ENCODE assay signal across 16 cellular contexts in the genomic region with DNA sequence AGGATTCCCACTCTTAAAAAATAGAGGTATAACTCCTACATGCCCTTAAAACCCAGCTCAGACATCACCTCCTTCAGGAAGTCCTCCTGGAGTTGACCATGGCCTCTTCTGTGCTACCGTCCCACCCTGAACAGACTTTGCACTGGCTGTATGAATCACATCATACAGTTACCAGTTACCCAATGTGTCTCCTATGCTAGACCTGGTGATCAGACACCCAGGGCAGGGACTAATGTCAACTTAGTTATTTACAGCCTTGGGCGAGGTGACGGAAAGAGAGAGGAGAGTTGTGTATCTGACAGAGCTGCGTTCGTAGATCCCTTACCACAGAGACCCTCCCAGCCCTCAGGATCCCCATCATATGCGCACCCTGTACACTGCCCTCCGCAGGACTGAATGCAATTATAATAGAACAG.
DNase-seq lines count a peak whose midpoint lies in the region; ATAC-seq and TF ChIP-seq lines count a peak whose summit lies in the region.
"Had no signal": no experiment of that assay in that cellular context is flagged by ENCODE, and none has a peak within 500 bp of the region (broad histone marks: within the 10 kb centered on the region; RNA-seq: fewer than 3 reads in every experiment).

No MANE protein-coding gene starts in this region.

- TF ChIP-seq POLR2A in vagina (IDR thresholded peaks at IDR 0.05) (no peak), tibial nerve (IDR thresholded peaks at IDR 0.05) (no peak)

- TF ChIP-seq EP300 in tibial nerve (IDR thresholded peaks at IDR 0.05) = no peak

- CTCF ChIA-PET in activated naive CD4-positive, alpha-beta T cell treated with anti-CD3 and anti-CD28 coated beads, Interleukin-2, amount 10 ng/mL, durations not matched to agents 7 days and 5 days (lab: Charles Lee) = interaction anchor here (1.2 kb wide), 1 partner anchor 198 kb away, joined by 4 read pairs; no protein-coding TSS in a partner anchor

- POLR2A ChIA-PET in naive thymus-derived CD8-positive, alpha-beta T cell (lab: Charles Lee) = interaction anchor here (0.8 kb wide), 1 partner anchor 21 kb away, joined by 3 read pairs; no protein-coding TSS in a partner anchor

- no peak overlapping the region for H3K4me3 Mint-ChIP-seq in activated naive CD4-positive, alpha-beta T cell treated with anti-CD3 and anti-CD28 coated beads, Interleukin-2, amount 10 ng/mL, durations not matched to agents 7 days and 5 days
- H3K4me3 Mint-ChIP-seq in naive thymus-derived CD8-positive, alpha-beta T cell = no peak overlapping the region

- no peak for TF ChIP-seq CTCF in vagina (IDR thresholded peaks at IDR 0.05)
- TF ChIP-seq CTCF in tibial nerve (IDR thresholded peaks at IDR 0.05) = no peak

- no peaks in the 10 kb centered on the region for H3K9me3 Mint-ChIP-seq in activated naive CD4-positive, alpha-beta T cell treated with anti-CD3 and anti-CD28 coated beads, Interleukin-2, amount 10 ng/mL, durations not matched to agents 7 days and 5 days
- H3K9me3 Mint-ChIP-seq in naive thymus-derived CD8-positive, alpha-beta T cell = no peaks in the 10 kb centered on the region

- 97 to 98% methylated on average over 7 of the region's 7 CpGs for WGBS in tibial nerve, 2 donors

- no peak for ATAC-seq in naive thymus-derived CD8-positive, alpha-beta T cell

- no peak for DNase-seq in activated naive CD4-positive, alpha-beta T cell treated with anti-CD3 and anti-CD28 coated beads, Interleukin-2, amount 10 ng/mL, durations not matched to agents 7 days and 5 days
- DNase-seq in activated naive CD4-positive, alpha-beta T cell treated with Interleukin-2 at 50 U/mL for 16 hours = no peak
- no peak for DNase-seq in naive thymus-derived CD8-positive, alpha-beta T cell
- DNase-seq in vagina (ENCODE audit: extremely low spot score in 2 of 2) (no peak), NCI-H128 (lab: John Stamatoyannopoulos, UW; ENCODE audit: unreplicated experiment) (no peak), tibial nerve (ENCODE audit: low spot score in 2 of 2) (no peak), NCI-H1930 (lab: John Stamatoyannopoulos, UW) (no peak)
- DNase-seq: activated CD4-positive, alpha-beta T cell treated with anti-CD3 and anti-CD28 coated beads, Interleukin-2, amount 50 U/mL, for 1 hour; effector CD4-positive, alpha-beta T cell; foreskin melanocyte; NCI-H2081 treated with DMSO at 0.1 percent for 48 hours; RPMI8226; stimulated activated CD4-positive, alpha-beta T cell treated with anti-CD3 and anti-CD28 coated beads, Interleukin-2, amount 100 ng/mL, for 48 hours had no signal

- H3K9ac ChIP-seq in duodenal mucosa (ENCODE audit: low read depth in 1 of 2, low read length in 2 of 2) = peak overlapping the region; percentile 13 to 60

- H3K4me1 ChIP-seq in duodenal mucosa (ENCODE audit: control insufficient read depth in 1 of 2, insufficient read depth in 2 of 2, low read length in 2 of 2) (peaks cover 52 to 57% of the 10 kb centered on the region in 2 donors), vagina (peaks cover 69% of the 10 kb centered on the region), tibial nerve (peaks cover 3 to 49% (median 22%) of the 10 kb centered on the region in 4 donors)

- peak overlapping the region; percentile 73 for H3K27ac Mint-ChIP-seq in activated naive CD4-positive, alpha-beta T cell treated with anti-CD3 and anti-CD28 coated beads, Interleukin-2, amount 10 ng/mL, durations not matched to agents 7 days and 5 days
- H3K27ac Mint-ChIP-seq in naive thymus-derived CD8-positive, alpha-beta T cell = peak overlapping the region in 7 of 10 donors; percentile 7 to 86 (median 78)

- no peaks in the 10 kb centered on the region for H3K27me3 Mint-ChIP-seq in activated naive CD4-positive, alpha-beta T cell treated with anti-CD3 and anti-CD28 coated beads, Interleukin-2, amount 10 ng/mL, durations not matched to agents 7 days and 5 days
- no peaks in the 10 kb centered on the region for H3K27me3 Mint-ChIP-seq in naive thymus-derived CD8-positive, alpha-beta T cell

- H3K36me3 ChIP-seq in duodenal mucosa (ENCODE audit: control insufficient read depth in 1 of 2, insufficient read depth in 2 of 2, low read length in 2 of 2) = peaks cover 21 to 26% of the 10 kb centered on the region in 2 donors
- H3K36me3 ChIP-seq in vagina = peaks cover 0 to 20% of the 10 kb centered on the region in 2 donors
- peaks cover 0 to 49% (median 4%) of the 10 kb centered on the region in 3 donors for H3K36me3 ChIP-seq in tibial nerve

- H3K4me3 ChIP-seq in duodenal mucosa (ENCODE audit: low read depth in 1 of 2, low read length in 2 of 2) (peak overlapping the region; percentile 11 to 37), vagina (no peak overlapping the region), tibial nerve (no peak overlapping the region)

- peaks cover 30% of the 10 kb centered on the region for H3K4me1 Mint-ChIP-seq in activated naive CD4-positive, alpha-beta T cell treated with anti-CD3 and anti-CD28 coated beads, Interleukin-2, amount 10 ng/mL, durations not matched to agents 7 days and 5 days
- H3K4me1 Mint-ChIP-seq in naive thymus-derived CD8-positive, alpha-beta T cell = peaks cover 19 to 55% (median 41%) of the 10 kb centered on the region in 4 donors

- H3K27ac ChIP-seq in duodenal mucosa (ENCODE audit: low read depth, low read length) = peak overlapping the region; percentile 72
- peak overlapping the region; percentile 80 for H3K27ac ChIP-seq in vagina
- peak overlapping the region in 2 of 4 donors; percentile 39 to 68 for H3K27ac ChIP-seq in tibial nerve
- H3K27ac ChIP-seq: HL-60 had no signal

- H3K9me3 ChIP-seq in duodenal mucosa (ENCODE audit: control insufficient read depth in 1 of 2, low read length in 2 of 2) (no peaks in the 10 kb centered on the region), vagina (no peaks in the 10 kb centered on the region), tibial nerve (no peaks in the 10 kb centered on the region)

- intact Hi-C loops in vagina (cut with DNase I) = loop anchor here (5.0 kb wide), 1 partner anchor 263 kb away; no protein-coding TSS in a partner anchor

- H3K36me3 Mint-ChIP-seq in activated naive CD4-positive, alpha-beta T cell treated with anti-CD3 and anti-CD28 coated beads, Interleukin-2, amount 10 ng/mL, durations not matched to agents 7 days and 5 days = peaks cover 37% of the 10 kb centered on the region
- peaks cover 0 to 67% (median 2%) of the 10 kb centered on the region in 3 donors for H3K36me3 Mint-ChIP-seq in naive thymus-derived CD8-positive, alpha-beta T cell

- H3K27me3 ChIP-seq in duodenal mucosa (ENCODE audit: control insufficient read depth in 1 of 2, insufficient read depth in 2 of 2, low read length in 2 of 2) (no peaks in the 10 kb centered on the region), vagina (no peaks in the 10 kb centered on the region), tibial nerve (no peaks in the 10 kb centered on the region)
- H3K27me3 ChIP-seq: brain microvascular endothelial cell had no signal

Comparison
In these comparisons a context has a peak if more than half of its experiments do, and no peak if none do; other contexts are left out.
1. H3K4me3 ChIP-seq: peak in duodenal mucosa (2 of 2); none in vagina (0 of 2) and tibial nerve (0 of 4).